In the genomic region with DNA sequence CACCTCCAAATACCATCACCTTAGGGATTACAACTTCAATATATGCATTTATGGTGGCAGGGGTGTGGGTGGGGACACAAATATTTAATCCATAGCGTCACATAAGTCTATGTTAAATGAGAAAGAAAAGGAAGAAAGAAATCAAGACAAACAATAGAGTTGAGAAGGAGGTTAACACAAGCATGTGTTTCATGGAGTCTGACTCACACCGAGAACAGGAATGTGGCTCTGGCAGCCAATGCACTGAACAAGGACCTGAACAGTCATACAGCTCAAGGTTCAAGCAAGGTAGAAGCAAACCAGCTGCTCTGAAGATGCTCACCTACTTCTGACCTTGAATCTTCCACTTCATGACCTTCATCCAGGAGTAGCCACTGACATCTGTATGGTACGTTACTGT, we compare ENCODE assay signal across 11 cellular contexts. TPM values are rescaled to one million over a fixed set of nuclear protein-coding genes. Genes with fewer than 3 reads are reported as not detected.
A peak's percentile ranks its signal among the peaks of the same experiment; 100 is the strongest.
DNase-seq lines count a peak whose midpoint lies in the region; ATAC-seq and TF ChIP-seq lines count a peak whose summit lies in the region.
"Had no signal": no experiment of that assay in that cellular context is flagged by ENCODE, and none has a peak within 500 bp of the region (broad histone marks: within the 10 kb centered on the region; RNA-seq: fewer than 3 reads in every experiment).

No MANE protein-coding gene starts in this region.

- H3K4me3 ChIP-seq in adrenal gland (no peak overlapping the region), fibroblast of villous mesenchyme (ENCODE audit: low read depth, low read length) (no peak overlapping the region), skeletal muscle cell (ENCODE audit: low read depth, low read length) (no peak overlapping the region)

- intact Hi-C loops in adrenal gland (cut with DNase I), result no loop called here

- TF ChIP-seq POLR2A in adrenal gland (IDR thresholded peaks at IDR 0.05), result no peak

- no peak for TF ChIP-seq CTCF in adrenal gland (IDR thresholded peaks at IDR 0.05)
- TF ChIP-seq CTCF in fibroblast of villous mesenchyme (IDR thresholded peaks at IDR 0.05; ENCODE audit: insufficient read depth, low read depth, low read length), result no peak

- no peaks in the 10 kb centered on the region for H3K27me3 ChIP-seq in adrenal gland

- peak; percentile 21 for DNase-seq in H4 (ENCODE audit: low spot score)
- peak in 6 of 7 donors; percentile 58 to 82 (median 78) for DNase-seq in adrenal gland
- peak; percentile 55 for DNase-seq in fibroblast of villous mesenchyme (ENCODE audit: low read depth)
- DNase-seq in skeletal muscle cell (ENCODE audit: low read depth), result peak; percentile 64
- DNase-seq in stimulated activated CD4-positive, alpha-beta T cell treated with anti-CD3 and anti-CD28 coated beads, Interleukin-15, amount 100 ng/mL, for 24 hours, result no peak
- no peak for DNase-seq in NCI-H187 treated with DMSO at 0.1 percent for 48 hours (lab: John Stamatoyannopoulos, UW)
- DNase-seq in activated effector memory CD4-positive, alpha-beta T cell treated with Interleukin-2 at 50 U/mL for 16 hours, result no peak
- DNase-seq: activated T-cell treated with anti-CD3 and anti-CD28 coated beads, Interleukin-2, amount 50 U/mL, for 4 hours had no signal

- no peaks in the 10 kb centered on the region for H3K36me3 ChIP-seq in adrenal gland (replicated peaks in 1 of 2)

- ATAC-seq in GM19397 (IDR thresholded peaks at IDR 0.05; ENCODE audit: unreplicated experiment), result no peak
- ATAC-seq: activated T-cell treated with anti-CD3 and anti-CD28 coated beads, Interleukin-2, amount 50 U/mL, for 4 hours had no signal

- no peaks in the 10 kb centered on the region for H3K9me3 ChIP-seq in adrenal gland (replicated peaks in 1 of 3)

- H3K4me1 ChIP-seq in adrenal gland (replicated peaks in 1 of 2), result peaks cover 0 to 13% of the 10 kb centered on the region in 2 donors

- 36 to 47% (median 40%) methylated on average over 3 of the region's 3 CpGs for whole genome bisulfite sequencing in adrenal gland, 4 donors

- H3K27ac ChIP-seq in adrenal gland, result peak overlapping the region in 3 of 5 donors; percentile 3 to 55 (median 19)

RNA-seq across cellular contexts. Expression of gene LPIN1, which starts 36.2 kb away (rescaled TPM):
- 21.1 and 27.9 TPM in 2 replicates for total RNA-seq in H4 (2014; rRNA removed; shearing (Covaris generic))
- total RNA-seq in adrenal gland (10 to 100 TPM; 19.9 to 53.4 (median 36.8) TPM), fibroblast of villous mesenchyme (62.2 and 69.6 TPM in 2 replicates)
- 10 to 100 TPM; 17.0 to 58.3 (median 23.3) TPM for polyA plus RNA-seq in adrenal gland

RNA-seq across cellular contexts. Expression of gene NTSR2, which starts 40.2 kb away (rescaled TPM):
- not detected in 2 replicates for total RNA-seq in H4 (2014; rRNA removed; shearing (Covaris generic))
- total RNA-seq in adrenal gland (10 to 100 TPM in 1 of 8 donors, 1 to 10 TPM in 4, under 1 TPM in 3; 0.35 to 10.3 (median 1.1) TPM), fibroblast of villous mesenchyme (not detected in 2 replicates)
- polyA plus RNA-seq in adrenal gland, result 1 to 10 TPM in 2 of 3 donors, under 1 TPM in 1; 0.16 to 3.0 (median 2.1) TPM
- total RNA-seq: activated T-cell treated with anti-CD3 and anti-CD28 coated beads, Interleukin-2, amount 50 U/mL, for 4 hours; HT-29; mesenteric fat pad had no signal

Comparison
In these comparisons a context has a peak if more than half of its experiments do, and no peak if none do; other contexts are left out.
1. DNase-seq: peak in H4 (single experiment), adrenal gland (6 of 7), fibroblast of villous mesenchyme (single experiment) and skeletal muscle cell (single experiment); none in stimulated activated CD4-positive, alpha-beta T cell treated with anti-CD3 and anti-CD28 coated beads, Interleukin-15, amount 100 ng/mL, for 24 hours (single experiment), NCI-H187 treated with DMSO at 0.1 percent for 48 hours (single experiment) and activated effector memory CD4-positive, alpha-beta T cell treated with Interleukin-2 at 50 U/mL for 16 hours (single experiment).